In the genomic region with DNA sequence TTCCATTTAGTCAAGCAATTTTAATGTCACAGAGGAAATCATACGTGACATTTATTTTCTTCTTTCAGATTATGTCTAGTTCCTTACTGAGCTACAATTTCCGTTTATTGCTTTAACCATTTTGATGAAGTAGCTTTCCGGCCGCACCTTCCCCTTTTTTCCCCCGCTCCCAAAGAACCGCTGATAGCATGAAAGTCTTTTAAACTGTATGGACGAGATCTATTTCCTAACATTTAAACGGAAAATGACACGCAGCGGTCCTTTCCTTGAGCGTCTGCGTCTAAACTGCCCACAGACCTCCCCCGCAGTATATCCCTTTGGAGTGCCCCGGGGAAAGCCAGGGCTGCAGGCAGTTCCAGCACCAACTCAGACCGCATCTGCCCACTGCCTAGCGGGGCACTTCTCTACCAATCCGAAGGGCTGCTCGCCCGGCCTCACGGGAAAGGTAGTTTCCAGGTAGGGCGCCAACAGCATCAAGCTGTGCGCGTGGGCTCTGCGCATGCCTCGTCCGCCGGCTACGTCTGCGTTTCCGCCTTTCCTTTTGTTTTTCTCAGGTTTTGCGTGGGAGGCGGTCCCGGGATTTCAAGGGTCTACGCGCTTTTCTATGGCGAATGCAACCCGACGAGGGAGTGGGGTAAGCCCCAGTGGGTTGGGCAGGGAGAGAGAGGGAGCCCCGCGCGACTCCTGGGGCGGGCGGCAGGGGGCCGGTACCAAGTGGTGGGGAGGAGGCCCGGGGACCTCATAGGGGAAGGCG, we compare ENCODE assay signal across 1 cellular context.
TF ChIP-seq lines count a peak whose summit lies in the region.

TSS of gene ZNF33A (plus strand) at position 526 of the 754 bp plus-strand sequence. CDS start 1,667 bp downstream, outside the sequence.

TF ChIP-seq in K562, 482 proteins besides CTCF, POLR2A, EP300 and RAD21 (continued from another document and continues in another):
- no peak for TF ChIP-seq FOXP4 (CRISPR knock-in tag; IDR thresholded peaks at IDR 0.05; ENCODE audit: borderline replicate concordance)
- peak; percentile 31 for TF ChIP-seq NEUROD1 (IDR thresholded peaks at IDR 0.05; ENCODE audit: borderline replicate concordance, low read depth, low read length, partially characterized antibody)
- TF ChIP-seq ZNF23 (CRISPR knock-in tag; IDR thresholded peaks at IDR 0.05): no peak
- TF ChIP-seq ZFPM2 (CRISPR knock-in tag; IDR thresholded peaks at IDR 0.05): no peak
- no peak for TF ChIP-seq IRF1 (CRISPR knock-in tag; IDR thresholded peaks at IDR 0.05; ENCODE audit: borderline replicate concordance)
- no peak for TF ChIP-seq SP2 (IDR thresholded peaks at IDR 0.05; ENCODE audit: extremely low read depth, low read depth, low read length, poor library complexity, severe bottlenecking)
- TF ChIP-seq CCAR2 (IDR thresholded peaks at IDR 0.05; ENCODE audit: low read depth, low read length): no peak
- TF ChIP-seq RHOXF2B (CRISPR knock-in tag; conservative IDR thresholded peaks at IDR 0.05): no peak
- TF ChIP-seq TRIM24 (IDR thresholded peaks at IDR 0.05): no peak
- no peak for TF ChIP-seq TAF15 (IDR thresholded peaks at IDR 0.05; ENCODE audit: low read depth, low read length)
- TF ChIP-seq RAD51 (IDR thresholded peaks at IDR 0.05; ENCODE audit: borderline replicate concordance, low read depth): no peak
- no peak for TF ChIP-seq STAT5A (IDR thresholded peaks at IDR 0.05; ENCODE audit: borderline replicate concordance, low read length)
- TF ChIP-seq ZNF398 (CRISPR knock-in tag; IDR thresholded peaks at IDR 0.05): no peak
- TF ChIP-seq CEBPB (tag; IDR thresholded peaks at IDR 0.05): no peak
- TF ChIP-seq ZNF717 (CRISPR knock-in tag; IDR thresholded peaks at IDR 0.05): no peak
- TF ChIP-seq KLF1 (tag; IDR thresholded peaks at IDR 0.05): no peak
- TF ChIP-seq ZNF133 (CRISPR knock-in tag; IDR thresholded peaks at IDR 0.05): no peak
- peak in 1 of 2 experiments; percentile 26; a peak in 1 of 4 replicates for TF ChIP-seq TBL1XR1 (IDR thresholded peaks at IDR 0.05; ENCODE audit: low read length in 2 of 2)
- TF ChIP-seq, protein P1, sequence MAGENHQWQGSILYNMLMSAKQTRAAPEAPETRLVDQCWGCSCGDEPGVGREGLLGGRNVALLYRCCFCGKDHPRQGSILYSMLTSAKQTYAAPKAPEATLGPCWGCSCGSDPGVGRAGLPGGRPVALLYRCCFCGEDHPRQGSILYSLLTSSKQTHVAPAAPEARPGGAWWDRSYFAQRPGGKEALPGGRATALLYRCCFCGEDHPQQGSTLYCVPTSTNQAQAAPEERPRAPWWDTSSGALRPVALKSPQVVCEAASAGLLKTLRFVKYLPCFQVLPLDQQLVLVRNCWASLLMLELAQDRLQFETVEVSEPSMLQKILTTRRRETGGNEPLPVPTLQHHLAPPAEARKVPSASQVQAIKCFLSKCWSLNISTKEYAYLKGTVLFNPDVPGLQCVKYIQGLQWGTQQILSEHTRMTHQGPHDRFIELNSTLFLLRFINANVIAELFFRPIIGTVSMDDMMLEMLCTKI (IDR thresholded peaks at IDR 0.05; ENCODE audit: partially characterized antibody): no peak
- no peak for TF ChIP-seq KLF13 (tag; IDR thresholded peaks at IDR 0.05; ENCODE audit: borderline replicate concordance, low read depth)
- TF ChIP-seq CBX5 (IDR thresholded peaks at IDR 0.05; ENCODE audit: borderline replicate concordance, low read depth): no peak
- TF ChIP-seq TOE1 (IDR thresholded peaks at IDR 0.05; ENCODE audit: borderline replicate concordance): no peak
- TF ChIP-seq TOE1 (CRISPR knock-in tag; IDR thresholded peaks at IDR 0.05; ENCODE audit: borderline replicate concordance, low read depth): no peak
- TF ChIP-seq, protein P2, sequence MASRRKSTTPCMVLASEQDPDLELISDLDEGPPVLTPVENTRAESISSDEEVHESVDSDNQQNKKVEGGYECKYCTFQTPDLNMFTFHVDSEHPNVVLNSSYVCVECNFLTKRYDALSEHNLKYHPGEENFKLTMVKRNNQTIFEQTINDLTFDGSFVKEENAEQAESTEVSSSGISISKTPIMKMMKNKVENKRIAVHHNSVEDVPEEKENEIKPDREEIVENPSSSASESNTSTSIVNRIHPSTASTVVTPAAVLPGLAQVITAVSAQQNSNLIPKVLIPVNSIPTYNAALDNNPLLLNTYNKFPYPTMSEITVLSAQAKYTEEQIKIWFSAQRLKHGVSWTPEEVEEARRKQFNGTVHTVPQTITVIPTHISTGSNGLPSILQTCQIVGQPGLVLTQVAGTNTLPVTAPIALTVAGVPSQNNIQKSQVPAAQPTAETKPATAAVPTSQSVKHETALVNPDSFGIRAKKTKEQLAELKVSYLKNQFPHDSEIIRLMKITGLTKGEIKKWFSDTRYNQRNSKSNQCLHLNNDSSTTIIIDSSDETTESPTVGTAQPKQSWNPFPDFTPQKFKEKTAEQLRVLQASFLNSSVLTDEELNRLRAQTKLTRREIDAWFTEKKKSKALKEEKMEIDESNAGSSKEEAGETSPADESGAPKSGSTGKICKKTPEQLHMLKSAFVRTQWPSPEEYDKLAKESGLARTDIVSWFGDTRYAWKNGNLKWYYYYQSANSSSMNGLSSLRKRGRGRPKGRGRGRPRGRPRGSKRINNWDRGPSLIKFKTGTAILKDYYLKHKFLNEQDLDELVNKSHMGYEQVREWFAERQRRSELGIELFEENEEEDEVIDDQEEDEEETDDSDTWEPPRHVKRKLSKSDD (conservative IDR thresholded peaks at IDR 0.05; ENCODE audit: low read length): no peak
- no peak for TF ChIP-seq ZNF830 (CRISPR knock-in tag; IDR thresholded peaks at IDR 0.05)
- no peak for TF ChIP-seq ZNF324 (CRISPR knock-in tag; IDR thresholded peaks at IDR 0.05)
- peak; percentile 27 for TF ChIP-seq MEIS2 (IDR thresholded peaks at IDR 0.05; ENCODE audit: partially characterized antibody)
- no peak for TF ChIP-seq TCF7L2 (IDR thresholded peaks at IDR 0.05; ENCODE audit: low read depth, low read length)
- no peak for TF ChIP-seq CBX1 (IDR thresholded peaks at IDR 0.05; ENCODE audit: low read depth)
- TF ChIP-seq ATF3 (IDR thresholded peaks at IDR 0.05): no peak
- no peak for TF ChIP-seq ATF3 (CRISPR knock-in tag; conservative IDR thresholded peaks at IDR 0.05)
- 0 out of 2 replicates have a peak, but pooled peaks have one; percentile 35 for TF ChIP-seq MITF (IDR thresholded peaks at IDR 0.05)
- no peak for TF ChIP-seq MCM3 (IDR thresholded peaks at IDR 0.05)
- TF ChIP-seq USF1 (CRISPR knock-in tag; IDR thresholded peaks at IDR 0.05): no peak
- TF ChIP-seq ZC3H4 (CRISPR knock-in tag; IDR thresholded peaks at IDR 0.05; ENCODE audit: borderline replicate concordance): no peak; the same call in 1 of the 2 replicates
- peak; percentile 62; the same call in 1 of the 2 replicates for TF ChIP-seq GABPA (tag; conservative IDR thresholded peaks at IDR 0.05; ENCODE audit: low read depth)
- no peak for TF ChIP-seq EZH2 (IDR thresholded peaks at IDR 0.05; ENCODE audit: borderline replicate concordance, low read depth, low read length)
- TF ChIP-seq GATA2 (CRISPR knock-in tag; IDR thresholded peaks at IDR 0.05): no peak
- TF ChIP-seq ZEB2 (IDR thresholded peaks at IDR 0.05): peak; percentile 70
- no peak for TF ChIP-seq PBX2 (CRISPR knock-in tag; IDR thresholded peaks at IDR 0.05; ENCODE audit: low read depth)
- no peak for TF ChIP-seq PBX2 (tag; conservative IDR thresholded peaks at IDR 0.05; ENCODE audit: low read depth)
- TF ChIP-seq ZNF3 (CRISPR knock-in tag; IDR thresholded peaks at IDR 0.05): no peak
- no peak for TF ChIP-seq CBX2 (IDR thresholded peaks at IDR 0.05; ENCODE audit: insufficient read depth, low read length, poor library complexity, severe bottlenecking)
